8 cellular contexts compared by ENCODE assay signal in genomic region chr6:35140991-35141720, GRCh38. TPM values are rescaled to one million over a fixed set of nuclear protein-coding genes. Genes with fewer than 3 reads are reported as not detected.
DNase-seq lines count a peak whose midpoint lies in the region; ATAC-seq and TF ChIP-seq lines count a peak whose summit lies in the region.

Gene TCP11, minus strand, starts transcription at chr6:35141339. Its CDS starts 469 bp downstream, at chr6:35140870.

- no peak for TF ChIP-seq POLR2A in suprapubic skin (IDR thresholded peaks at IDR 0.05)

- H3K9me3 ChIP-seq in OCI-LY7 (ENCODE audit: low read length), result no peaks in the 10 kb centered on the region
- no peaks in the 10 kb centered on the region for H3K9me3 ChIP-seq in suprapubic skin

- no peaks in the 10 kb centered on the region for H4K20me1 ChIP-seq in OCI-LY7 (ENCODE audit: insufficient read depth, low read length)

- H3K36me3 ChIP-seq in OCI-LY7 (ENCODE audit: insufficient read depth, low read length) (no peaks in the 10 kb centered on the region), suprapubic skin (no peaks in the 10 kb centered on the region)

- TF ChIP-seq EP300 in suprapubic skin (IDR thresholded peaks at IDR 0.05), result no peak

- intact Hi-C loops in OCI-LY7 (cut with micrococcal nuclease; ENCODE audit: unreplicated experiment), result loop anchor here (1.0 to 5.0 kb wide), 3 partner anchors 155 to 894 kb away; partner anchors contain the start of gene SMIM29

- no peak within 1 kb of the TSS for H3K27ac Mint-ChIP-seq in activated naive CD8-positive, alpha-beta T cell treated with anti-CD3 and anti-CD28 coated beads, Interleukin-2, amount 10 ng/mL, durations not matched to agents 7 days and 5 days
- H3K27ac Mint-ChIP-seq in memory B cell, result peak within 1 kb of the TSS; percentile 65

- peak within 1 kb of the TSS; percentile 49 for H2AFZ ChIP-seq in OCI-LY7 (ENCODE audit: low read length)

- CTCF ChIA-PET in OCI-LY7 (lab: Charles Lee; ENCODE audit: unreplicated experiment), result no interaction called here

- no TSS peak for BruUV-seq in OCI-LY7 (replicated peaks; lab: Mats Ljungman, UMichigan)

- no peaks in the 10 kb centered on the region for H3K9me2 ChIP-seq in OCI-LY7 (ENCODE audit: insufficient read depth, low read length)

- H3K9me3 Mint-ChIP-seq in activated naive CD8-positive, alpha-beta T cell treated with anti-CD3 and anti-CD28 coated beads, Interleukin-2, amount 10 ng/mL, durations not matched to agents 7 days and 5 days, result no peaks in the 10 kb centered on the region
- no peaks in the 10 kb centered on the region for H3K9me3 Mint-ChIP-seq in memory B cell

- POLR2A ChIA-PET in OCI-LY7 (lab: Charles Lee), result no interaction called here
- POLR2A ChIA-PET in activated naive CD8-positive, alpha-beta T cell treated with anti-CD3 and anti-CD28 coated beads, Interleukin-2, amount 10 ng/mL, durations not matched to agents 7 days and 5 days (lab: Charles Lee), result no interaction called here

- H3K4me3 ChIP-seq in OCI-LY7 (ENCODE audit: low read depth, low read length, poor library complexity, severe bottlenecking) (no peak within 1 kb of the TSS), suprapubic skin (peak within 1 kb of the TSS; percentile 34)

- ATAC-seq in activated naive CD8-positive, alpha-beta T cell treated with anti-CD3 and anti-CD28 coated beads, Interleukin-2, amount 10 ng/mL, durations not matched to agents 7 days and 5 days (ENCODE audit: low read depth), result peak; percentile 26
- peak; percentile 64 for ATAC-seq in memory B cell (ENCODE audit: low read depth)
- no peak for ATAC-seq in HG03108 (IDR thresholded peaks at IDR 0.05; ENCODE audit: unreplicated experiment)
- no peak for ATAC-seq in HG03045 (IDR thresholded peaks at IDR 0.05; ENCODE audit: unreplicated experiment)

- H3K4me1 Mint-ChIP-seq in activated naive CD8-positive, alpha-beta T cell treated with anti-CD3 and anti-CD28 coated beads, Interleukin-2, amount 10 ng/mL, durations not matched to agents 7 days and 5 days, result peaks cover 18% of the 10 kb centered on the region
- H3K4me1 Mint-ChIP-seq in memory B cell, result peaks cover 7% of the 10 kb centered on the region

- TF ChIP-seq CTCF in OCI-LY7 (conservative IDR thresholded peaks at IDR 0.05; ENCODE audit: low read length), result no peak
- no peak for TF ChIP-seq CTCF in suprapubic skin (IDR thresholded peaks at IDR 0.05)

- no peaks in the 10 kb centered on the region for H3K36me3 Mint-ChIP-seq in activated naive CD8-positive, alpha-beta T cell treated with anti-CD3 and anti-CD28 coated beads, Interleukin-2, amount 10 ng/mL, durations not matched to agents 7 days and 5 days
- no peaks in the 10 kb centered on the region for H3K36me3 Mint-ChIP-seq in memory B cell

- DNase-seq in OCI-LY7 (ENCODE audit: low spot score), result no peak
- peak; percentile 57 for DNase-seq in activated naive CD8-positive, alpha-beta T cell treated with anti-CD3 and anti-CD28 coated beads, Interleukin-2, amount 10 ng/mL, durations not matched to agents 7 days and 5 days
- DNase-seq in memory B cell (ENCODE audit: low spot score in 2 of 2), result peak; percentile 19 to 20
- no peak for DNase-seq in suprapubic skin (ENCODE audit: low spot score in 2 of 2)
- no peak for DNase-seq in T1000 (lab: John Stamatoyannopoulos, UW)
- no peak for DNase-seq in DMS153 (lab: John Stamatoyannopoulos, UW)

- H3K4me2 ChIP-seq in OCI-LY7 (ENCODE audit: low read length), result peak within 1 kb of the TSS; percentile 32; the same call in 1 of the 2 replicates

- H3K27me3 Mint-ChIP-seq in activated naive CD8-positive, alpha-beta T cell treated with anti-CD3 and anti-CD28 coated beads, Interleukin-2, amount 10 ng/mL, durations not matched to agents 7 days and 5 days, result peaks cover 32% of the 10 kb centered on the region
- H3K27me3 Mint-ChIP-seq in memory B cell, result peaks cover 9% of the 10 kb centered on the region

- no peaks in the 10 kb centered on the region for H3K27me3 ChIP-seq in suprapubic skin

- peak within 1 kb of the TSS; percentile 41 for H3K4me3 Mint-ChIP-seq in activated naive CD8-positive, alpha-beta T cell treated with anti-CD3 and anti-CD28 coated beads, Interleukin-2, amount 10 ng/mL, durations not matched to agents 7 days and 5 days
- H3K4me3 Mint-ChIP-seq in memory B cell, result peak within 1 kb of the TSS; percentile 62

- H3K4me1 ChIP-seq in OCI-LY7 (ENCODE audit: insufficient read depth, low read length, poor library complexity, severe bottlenecking) (peaks cover 6% of the 10 kb centered on the region), suprapubic skin (peaks cover 11% of the 10 kb centered on the region)

- H3K79me2 ChIP-seq in OCI-LY7 (ENCODE audit: insufficient read depth, low read depth, low read length), result no peaks in the 10 kb centered on the region

- no peak within 1 kb of the TSS for H3K27ac ChIP-seq in OCI-LY7 (ENCODE audit: low read depth, low read length, poor library complexity, severe bottlenecking)
- no peak within 1 kb of the TSS for H3K27ac ChIP-seq in suprapubic skin

- WGBS in suprapubic skin, result 36% methylated on average over 26 of the region's 74 CpGs

RNA-seq across cellular contexts. Expression of gene TCP11, which starts in this region (rescaled TPM):
- total RNA-seq in OCI-LY7 (2014; rRNA removed; shearing (Covaris generic)), result not detected in 2 replicates
- total RNA-seq in OCI-LY7 (2022), result not detected in 2 replicates
- not detected for total RNA-seq in activated naive CD8-positive, alpha-beta T cell treated with anti-CD3 and anti-CD28 coated beads, Interleukin-2, amount 10 ng/mL, durations not matched to agents 7 days and 5 days
- 1 to 10 TPM in 1 of 4 donors, not detected in 3; 4.2 TPM for total RNA-seq in suprapubic skin

Comparison
In these comparisons a context has a peak if more than half of its experiments do, and no peak if none do; other contexts are left out.
1. Peak in DNase-seq and ATAC-seq in activated naive CD8-positive, alpha-beta T cell treated with anti-CD3 and anti-CD28 coated beads, Interleukin-2, amount 10 ng/mL, durations not matched to agents 7 days and 5 days; RNA of the gene not detected or under 1 TPM.
2. DNase-seq: peak in memory B cell (2 of 2); none in OCI-LY7 (single experiment), suprapubic skin (0 of 2), T1000 (single experiment) and DMS153 (single experiment).